14 cellular contexts compared by ENCODE assay signal in the genomic region with DNA sequence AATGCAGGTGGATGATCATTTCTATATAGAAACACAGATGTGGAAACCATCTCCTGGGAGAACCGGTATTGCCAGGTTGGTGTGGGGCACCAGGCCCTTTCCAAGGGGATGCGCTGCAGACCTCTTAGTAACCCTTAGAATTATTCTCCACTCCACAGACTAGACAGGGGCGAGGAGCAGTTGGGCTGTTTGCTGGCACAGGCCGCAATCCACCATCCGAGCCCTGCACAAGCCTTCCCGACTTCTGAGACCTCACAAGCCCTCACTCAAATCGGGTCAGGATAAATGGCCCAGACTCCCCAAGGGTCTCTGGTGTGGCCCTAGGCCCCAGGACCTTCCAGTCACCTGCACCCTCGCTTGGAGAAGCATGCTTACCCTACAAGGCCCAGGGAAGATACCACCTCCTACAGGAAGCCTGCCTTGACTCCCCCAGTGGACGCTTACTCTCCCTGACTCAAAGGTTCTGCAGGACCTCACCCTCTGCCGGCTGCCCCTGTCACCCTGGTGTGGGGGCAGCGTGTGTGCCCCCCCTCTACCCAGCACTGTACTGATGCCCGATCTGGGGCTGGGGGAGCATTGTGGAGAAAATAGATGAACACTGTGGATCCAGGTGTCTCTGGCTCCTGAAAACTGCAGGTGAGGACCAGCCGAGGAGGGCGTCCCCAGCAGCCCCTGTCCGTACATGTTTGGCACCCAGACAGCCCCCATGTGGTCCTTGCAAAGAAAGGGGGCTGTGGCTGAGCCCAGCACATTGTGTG. TPM values are rescaled to one million over a fixed set of nuclear protein-coding genes. Genes with fewer than 3 reads are reported as not detected.
A peak's percentile ranks its signal among the peaks of the same experiment; 100 is the strongest.
DNase-seq lines count a peak whose midpoint lies in the region; ATAC-seq and TF ChIP-seq lines count a peak whose summit lies in the region.
"Had no signal": no experiment of that assay in that cellular context is flagged by ENCODE, and none has a peak within 500 bp of the region (broad histone marks: within the 10 kb centered on the region; RNA-seq: fewer than 3 reads in every experiment).

No MANE protein-coding gene starts in this region.

- H3K9me3 ChIP-seq in OCI-LY1 (ENCODE audit: low read length) (no peaks in the 10 kb centered on the region), right cardiac atrium (ENCODE audit: control insufficient read depth, low read length) (no peaks in the 10 kb centered on the region)
- H3K9me3 ChIP-seq: BLaER1 treated with 17β-estradiol and CSF1 and Interleukin-3, amounts not matched to agents 10 nM and 100 nM had no signal

- no peaks in the 10 kb centered on the region for H3F3A ChIP-seq in OCI-LY1 (ENCODE audit: insufficient read depth, low read length)

- no peak overlapping the region for H3K27ac ChIP-seq in OCI-LY1 (ENCODE audit: low read depth, low read length, poor library complexity, severe bottlenecking)
- no peak overlapping the region for H3K27ac ChIP-seq in right cardiac atrium (ENCODE audit: low read length)
- H3K27ac ChIP-seq: BLaER1 treated with 17β-estradiol and CSF1 and Interleukin-3, amounts not matched to agents 10 nM and 100 nM; PC-9; RWPE1 had no signal

- no peak overlapping the region for H2AFZ ChIP-seq in OCI-LY1 (ENCODE audit: low read length)
- H2AFZ ChIP-seq: PC-9 had no signal

- H3K4me3 ChIP-seq in OCI-LY1 (ENCODE audit: low read depth, low read length, poor library complexity, severe bottlenecking) (peak overlapping the region; percentile 44), right cardiac atrium (ENCODE audit: low read length) (no peak overlapping the region)
- H3K4me3 ChIP-seq: BLaER1 treated with 17β-estradiol and CSF1 and Interleukin-3, amounts not matched to agents 10 nM and 100 nM; PC-9 had no signal

- H3K36me3 ChIP-seq in OCI-LY1 (ENCODE audit: insufficient read depth, low read length): no peaks in the 10 kb centered on the region
- H3K36me3 ChIP-seq: BLaER1 treated with 17β-estradiol and CSF1 and Interleukin-3, amounts not matched to agents 10 nM and 100 nM had no signal

- no peak for TF ChIP-seq CTCF in OCI-LY1 (IDR thresholded peaks at IDR 0.05; ENCODE audit: low read length)

- peak overlapping the region; percentile 26; the same call in 1 of the 2 replicates for H3K4me2 ChIP-seq in OCI-LY1 (ENCODE audit: low read length)
- H3K4me2 ChIP-seq: PC-9 had no signal

- no peaks in the 10 kb centered on the region for H3K9me2 ChIP-seq in OCI-LY1 (ENCODE audit: low read depth, low read length)

- ATAC-seq in Right ventricle myocardium inferior (no peak), right cardiac atrium (no peak), HG03442 (IDR thresholded peaks at IDR 0.05; ENCODE audit: unreplicated experiment) (no peak)

- H3K27me3 ChIP-seq in OCI-LY1 (ENCODE audit: insufficient read depth, low read length) (peaks cover 24% of the 10 kb centered on the region), right cardiac atrium (ENCODE audit: control insufficient read depth, insufficient read depth) (no peaks in the 10 kb centered on the region)

- WGBS in right cardiac atrium: 77% methylated on average over 15 of the region's 15 CpGs

- H3K9ac ChIP-seq in OCI-LY1 (ENCODE audit: low read length): no peak overlapping the region; the same call in 1 of the 2 replicates
- H3K9ac ChIP-seq: BLaER1 treated with 17β-estradiol and CSF1 and Interleukin-3, amounts not matched to agents 10 nM and 100 nM had no signal

- H3K4me1 ChIP-seq in OCI-LY1 (ENCODE audit: insufficient read depth, low read length, severe bottlenecking) (peaks cover 37% of the 10 kb centered on the region), right cardiac atrium (ENCODE audit: control insufficient read depth, insufficient read depth, low read length) (no peaks in the 10 kb centered on the region)

- H4K20me1 ChIP-seq in OCI-LY1 (ENCODE audit: insufficient read depth, low read length): no peaks in the 10 kb centered on the region

- intact Hi-C loops in Right ventricle myocardium inferior (cut with DNase I): no loop called here
- intact Hi-C loops in cardiac septum (cut with DNase I): no loop called here
- intact Hi-C loops in right cardiac atrium (cut with DNase I): no loop called here
- intact Hi-C loops in posterior vena cava (cut with DNase I): no loop called here

- no peaks in the 10 kb centered on the region for H3K79me2 ChIP-seq in OCI-LY1 (ENCODE audit: insufficient read depth, low read length)

- DNase-seq in Right ventricle myocardium inferior (ENCODE audit: missing footprints) (peak; percentile 45), cardiac septum (ENCODE audit: low spot score) (no peak), right cardiac atrium (peak; percentile 2 to 14 (median 6)), posterior vena cava (ENCODE audit: low spot score) (peak; percentile 55), NCI-H2227 treated with DMSO at 0.1 percent for 48 hours (lab: John Stamatoyannopoulos, UW) (no peak)
- DNase-seq in activated CD4-positive, alpha-beta T cell treated with anti-CD3 and anti-CD28 coated beads, Interleukin-2, amount 50 U/mL, for 1 hour: no peak
- DNase-seq: KBM-7, NCI-H1694 treated with DMSO at 0.1 percent for 48 hours, NCI-H510A treated with DMSO at 0.1 percent for 48 hours, PC-9 had no signal

RNA-seq across cellular contexts. Expression of a gene that starts 49.8 kb away (rescaled TPM):
- total RNA-seq in Right ventricle myocardium inferior (17.0 TPM), cardiac septum (14.7 TPM), right cardiac atrium (10 to 100 TPM; 13.9 to 22.4 (median 16.7) TPM), posterior vena cava (10 to 100 TPM; 19.1 to 21.4 TPM)
- polyA plus RNA-seq in right cardiac atrium: 16.4 TPM

Comparison
In these comparisons a context has a peak if more than half of its experiments do, and no peak if none do; other contexts are left out.
1. DNase-seq: peak in Right ventricle myocardium inferior (single experiment), right cardiac atrium (3 of 3) and posterior vena cava (single experiment); none in cardiac septum (single experiment), activated CD4-positive, alpha-beta T cell treated with anti-CD3 and anti-CD28 coated beads, Interleukin-2, amount 50 U/mL, for 1 hour (single experiment) and NCI-H2227 treated with DMSO at 0.1 percent for 48 hours (single experiment).